6 cellular contexts compared by ENCODE assay signal in genomic region chr15:59698065-59698464, GRCh38. TPM values are rescaled to one million over a fixed set of nuclear protein-coding genes. Genes with fewer than 3 reads are reported as not detected.
DNase-seq lines count a peak whose midpoint lies in the region; TF ChIP-seq lines count a peak whose summit lies in the region.
"Not testable (repeated sequence)": the region's sequence is repeated elsewhere in the genome, so short reads cannot be mapped to it uniquely, and the experiment has no call there.

No MANE protein-coding gene starts in this region.

- not testable (repeated sequence) for TF ChIP-seq POLR2A in NB4 (IDR thresholded peaks at IDR 0.05; ENCODE audit: extremely low read depth, insufficient read length)

- H3K14ac ChIP-seq in trophoblast cell (ENCODE audit: low read length) = not testable (repeated sequence)

- H4K12ac ChIP-seq in trophoblast cell (ENCODE audit: low read depth, low read length) = not testable (repeated sequence)

- H3K4me3 ChIP-seq in NB4 (ENCODE audit: low read depth, low read length); trophoblast cell (ENCODE audit: low read depth, low read length): not testable (repeated sequence)

- not testable (repeated sequence) for H3K18ac ChIP-seq in trophoblast cell (ENCODE audit: low read length)

- not testable (repeated sequence) for H4K8ac ChIP-seq in trophoblast cell (ENCODE audit: low read depth, low read length)

- H3K9me3 ChIP-seq in trophoblast cell (ENCODE audit: insufficient read depth, low read depth, low read length) = not testable (repeated sequence)

- not testable (repeated sequence) for H3K27ac Mint-ChIP-seq in MCF 10A (ENCODE audit: low read depth, unreplicated experiment)

- H3K36me3 Mint-ChIP-seq in MCF 10A (ENCODE audit: insufficient read depth, unreplicated experiment) = not testable (repeated sequence)

- H2AK5ac ChIP-seq in trophoblast cell (ENCODE audit: low read length) = not testable (repeated sequence)

- not testable (repeated sequence) for H2BK5ac ChIP-seq in trophoblast cell (ENCODE audit: low read depth, low read length, poor library complexity)

- BruUV-seq in MCF 10A (replicated peaks; lab: Mats Ljungman, UMichigan) = not testable (repeated sequence)

- CTCF ChIA-PET in MCF 10A (lab: Yijun Ruan, JAX) = interaction anchor here (0.5 to 3.5 kb wide), 5 partner anchors 27 to 660 kb away, joined by 4 to 16 read pairs (median 5); no protein-coding TSS in a partner anchor

- not testable (repeated sequence) for H3K79me2 ChIP-seq in trophoblast cell (ENCODE audit: control insufficient read depth, insufficient read depth, low read length, poor library complexity)

- not testable (repeated sequence) for H2BK120ac ChIP-seq in trophoblast cell (ENCODE audit: insufficient read depth, low read length, poor library complexity)

- H4K91ac ChIP-seq in trophoblast cell (ENCODE audit: low read depth, low read length) = peak overlapping the region; percentile 37

- DNase-seq in DMS53 (lab: John Stamatoyannopoulos, UW) (peak; percentile 20), NB4 (ENCODE audit: low read depth) (peak; percentile 62), SIG-M5 treated with dmso at 0.1 percent for 504 hours (lab: John Stamatoyannopoulos, UW; ENCODE audit: unreplicated experiment) (peak; percentile 39), MCF 10A (ENCODE audit: unreplicated experiment) (peak; percentile 35), iris pigment epithelial cell (ENCODE audit: low read depth) (peak; percentile 45)
- DNase-seq in trophoblast cell = not testable (repeated sequence)

- not testable (repeated sequence) for H3K27ac ChIP-seq in trophoblast cell (ENCODE audit: low read depth, low read length)

- not testable (repeated sequence) for TF ChIP-seq CTCF in NB4 (IDR thresholded peaks at IDR 0.05; ENCODE audit: low read depth, low read length); MCF 10A (IDR thresholded peaks at IDR 0.05; ENCODE audit: unreplicated experiment)

- not testable (repeated sequence) for H2BK12ac ChIP-seq in trophoblast cell (ENCODE audit: low read length)

- not testable (repeated sequence) for H3K27me3 ChIP-seq in trophoblast cell (ENCODE audit: insufficient read depth, low read length)

- not testable (repeated sequence) for H3K4ac ChIP-seq in trophoblast cell (ENCODE audit: low read depth, low read length)

- H3K79me1 ChIP-seq in trophoblast cell (ENCODE audit: low read length) = not testable (repeated sequence)

- not testable (repeated sequence) for H3K9me3 Mint-ChIP-seq in MCF 10A (ENCODE audit: unreplicated experiment)

- no CpG with 5 or more reads among the region's 4 CpGs for WGBS in trophoblast cell (ENCODE audit: extremely low coverage, insufficient coverage, insufficient read length)

- not testable (repeated sequence) for H3K4me3 Mint-ChIP-seq in MCF 10A (ENCODE audit: unreplicated experiment)

- not testable (repeated sequence) for H3K23ac ChIP-seq in trophoblast cell (ENCODE audit: low read length)

- not testable (repeated sequence) for H3K4me2 ChIP-seq in trophoblast cell (ENCODE audit: low read length)

- H3K36me3 ChIP-seq in trophoblast cell (ENCODE audit: control insufficient read depth in 1 of 2, insufficient read depth in 2 of 2, low read length in 2 of 2) = not testable (repeated sequence)

- not testable (repeated sequence) for H3K27me3 Mint-ChIP-seq in MCF 10A (ENCODE audit: insufficient read depth, unreplicated experiment)

- POLR2A ChIA-PET in MCF 10A (lab: Yijun Ruan, JAX) = interaction anchor here (0.6 to 1.3 kb wide), 6 partner anchors 8 to 695 kb away, joined by 3 to 5 read pairs (median 3); no protein-coding TSS in a partner anchor

- H3K4me1 Mint-ChIP-seq in MCF 10A (ENCODE audit: insufficient read depth, unreplicated experiment) = peaks cover 12% of the 10 kb centered on the region

- not testable (repeated sequence) for H2AFZ ChIP-seq in trophoblast cell (ENCODE audit: insufficient read depth, low read length, poor library complexity)

- not testable (repeated sequence) for H3K4me1 ChIP-seq in trophoblast cell (ENCODE audit: control insufficient read depth in 1 of 2, insufficient read depth in 2 of 2, low read length in 2 of 2)

- H3K9ac ChIP-seq in trophoblast cell (ENCODE audit: low read length) = not testable (repeated sequence)

- intact Hi-C loops in MCF 10A (cut with micrococcal nuclease) = not testable (repeated sequence)

RNA-seq across cellular contexts. Expression of gene BNIP2, which starts 8.9 kb away (rescaled TPM):
- 80.7 and 91.5 TPM in 2 replicates for total RNA-seq in MCF 10A (2022)
- polyA plus RNA-seq in trophoblast cell (2013) = 76.8 and 78.3 TPM in 2 replicates

RNA-seq across cellular contexts. Expression of gene GTF2A2, which starts 40.8 kb away (rescaled TPM):
- 152 and 165 TPM in 2 replicates for total RNA-seq in MCF 10A (2022)
- polyA plus RNA-seq in trophoblast cell (2013) = 163 and 188 TPM in 2 replicates
